12 cellular contexts compared by ENCODE assay signal in genomic region chr22:29994941-29995340, GRCh38.
DNase-seq lines count a peak whose midpoint lies in the region; ATAC-seq, FAIRE-seq and TF ChIP-seq lines count a peak whose summit lies in the region.
"Had no signal": no experiment of that assay in that cellular context is flagged by ENCODE, and none has a peak within 500 bp of the region (broad histone marks: within the 10 kb centered on the region; RNA-seq: fewer than 3 reads in every experiment).

No MANE protein-coding gene starts in this region.

- H3K9ac ChIP-seq in keratinocyte (ENCODE audit: control insufficient read depth, extremely low read depth, insufficient read depth, low read length) = peak overlapping the region; percentile 68
- H3K9ac ChIP-seq: BLaER1 had no signal

- CTCF ChIA-PET in activated naive CD4-positive, alpha-beta T cell treated with anti-CD3 and anti-CD28 coated beads, Interleukin-2, amount 10 ng/mL, durations not matched to agents 7 days and 5 days (lab: Charles Lee) = interaction anchor here (0.9 to 3.7 kb wide), 2 partner anchors 10 to 305 kb away, joined by 3 to 21 read pairs; no protein-coding TSS in a partner anchor
- CTCF ChIA-PET in activated naive CD4-positive, alpha-beta T cell treated with anti-CD3 and anti-CD28 coated beads for 36 hours (lab: Charles Lee) = interaction anchor here (3.4 kb wide), 1 partner anchor 10 kb away, joined by 22 read pairs; no protein-coding TSS in a partner anchor

- H4K20me1 ChIP-seq in keratinocyte (ENCODE audit: control insufficient read depth, extremely low read depth, insufficient read depth, low read length) = peaks cover 2% of the 10 kb centered on the region

- peak; percentile 61 for FAIRE-seq in keratinocyte (lab: Jason Lieb, UNC)
- FAIRE-seq: GM19239 had no signal

- no peak for TF ChIP-seq CTCF in keratinocyte (optimal IDR thresholded peaks at IDR 0.05 in 1 of 3, IDR thresholded peaks at IDR 0.05 in 1 of 3, conservative IDR thresholded peaks at IDR 0.05 in 1 of 3; ENCODE audit: extremely low read depth in 1 of 3, insufficient read depth in 2 of 3, low read length in 3 of 3)
- no peak for TF ChIP-seq CTCF in type B pancreatic cell (conservative IDR thresholded peaks at IDR 0.05)
- TF ChIP-seq CTCF in omental fat pad (IDR thresholded peaks at IDR 0.05) = no peak

- no peak overlapping the region for H3K4me3 Mint-ChIP-seq in activated naive CD4-positive, alpha-beta T cell treated with anti-CD3 and anti-CD28 coated beads, Interleukin-2, amount 10 ng/mL, durations not matched to agents 7 days and 5 days
- H3K4me3 Mint-ChIP-seq in activated naive CD4-positive, alpha-beta T cell treated with anti-CD3 and anti-CD28 coated beads for 36 hours = no peak overlapping the region
- H3K4me3 Mint-ChIP-seq in activated T-helper 17 cell treated with anti-CD3 and anti-CD28 coated beads, Interleukin-2, amount 50 U/mL, for 72 hours = no peak overlapping the region
- no peak overlapping the region for H3K4me3 Mint-ChIP-seq in type B pancreatic cell

- no peak overlapping the region for H2AFZ ChIP-seq in keratinocyte (ENCODE audit: control insufficient read depth, low read length)

- no peaks in the 10 kb centered on the region for H3K9me3 ChIP-seq in keratinocyte (ENCODE audit: control insufficient read depth, low read depth, low read length)
- H3K9me3 ChIP-seq: BLaER1 had no signal

- no peaks in the 10 kb centered on the region for H3K27me3 Mint-ChIP-seq in activated naive CD4-positive, alpha-beta T cell treated with anti-CD3 and anti-CD28 coated beads, Interleukin-2, amount 10 ng/mL, durations not matched to agents 7 days and 5 days
- no peaks in the 10 kb centered on the region for H3K27me3 Mint-ChIP-seq in activated naive CD4-positive, alpha-beta T cell treated with anti-CD3 and anti-CD28 coated beads for 36 hours (ENCODE audit: low read depth)
- no peaks in the 10 kb centered on the region for H3K27me3 Mint-ChIP-seq in activated T-helper 17 cell treated with anti-CD3 and anti-CD28 coated beads, Interleukin-2, amount 50 U/mL, for 72 hours
- H3K27me3 Mint-ChIP-seq in type B pancreatic cell = no peaks in the 10 kb centered on the region

- peaks cover 2 to 4% of the 10 kb centered on the region in 2 experiments for H3K36me3 ChIP-seq in keratinocyte (ENCODE audit: control insufficient read depth in 2 of 2, extremely low read depth in 1 of 2, insufficient read depth in 2 of 2, low read length in 2 of 2)

- H3K27ac ChIP-seq in keratinocyte (ENCODE audit: control insufficient read depth, insufficient read depth, low read length) = peak overlapping the region; percentile 92
- H3K27ac ChIP-seq: BLaER1 had no signal

- no peak for DNase-seq in activated naive CD4-positive, alpha-beta T cell treated with anti-CD3 and anti-CD28 coated beads, Interleukin-2, amount 10 ng/mL, durations not matched to agents 7 days and 5 days
- DNase-seq in activated naive CD4-positive, alpha-beta T cell treated with anti-CD3 and anti-CD28 coated beads for 36 hours = no peak
- DNase-seq in keratinocyte (ENCODE audit: low read depth, low spot score) = no peak
- DNase-seq in type B pancreatic cell (ENCODE audit: extremely low spot score, unreplicated experiment) = no peak
- no peak for DNase-seq in epidermal melanocyte (ENCODE audit: insufficient read length, low spot score)
- DNase-seq in omental fat pad (ENCODE audit: low spot score) = no peak
- DNase-seq: activated CD8-positive, alpha-beta memory T cell treated with anti-CD3 and anti-CD28 coated beads, Interleukin-2, amount 50 U/mL, for 4 hours; NCI-H748 treated with DMSO at 0.1 percent for 48 hours had no signal

- H3K4me2 ChIP-seq in keratinocyte (ENCODE audit: control insufficient read depth, extremely low read depth, insufficient read depth, low read depth, low read length) = peak overlapping the region; percentile 70
- H3K4me2 ChIP-seq: BLaER1 had no signal

- no peak overlapping the region for H3K4me3 ChIP-seq in keratinocyte (ENCODE audit: control insufficient read depth in 2 of 3, extremely low read depth in 1 of 3, insufficient read depth in 2 of 3, low read depth in 1 of 3, low read length in 3 of 3)
- H3K4me3 ChIP-seq: BLaER1 had no signal

- ATAC-seq in activated T-helper 17 cell treated with anti-CD3 and anti-CD28 coated beads, Interleukin-2, amount 50 U/mL, for 72 hours (replicated peaks) = no peak
- no peak for ATAC-seq in GM18502 (IDR thresholded peaks at IDR 0.05; ENCODE audit: poor library complexity, unreplicated experiment)
- ATAC-seq in omental fat pad (ENCODE audit: low FRiP score) = no peak

- H3K9me3 Mint-ChIP-seq in activated naive CD4-positive, alpha-beta T cell treated with anti-CD3 and anti-CD28 coated beads, Interleukin-2, amount 10 ng/mL, durations not matched to agents 7 days and 5 days = no peaks in the 10 kb centered on the region
- no peaks in the 10 kb centered on the region for H3K9me3 Mint-ChIP-seq in activated naive CD4-positive, alpha-beta T cell treated with anti-CD3 and anti-CD28 coated beads for 36 hours
- H3K9me3 Mint-ChIP-seq in activated T-helper 17 cell treated with anti-CD3 and anti-CD28 coated beads, Interleukin-2, amount 50 U/mL, for 72 hours = no peaks in the 10 kb centered on the region
- H3K9me3 Mint-ChIP-seq in type B pancreatic cell = no peaks in the 10 kb centered on the region

- H3K9me1 ChIP-seq in keratinocyte (ENCODE audit: control insufficient read depth, extremely low read depth, insufficient read depth, low read length) = no peaks in the 10 kb centered on the region

- dilution Hi-C loops in keratinocyte (cut with MboI; ENCODE audit: extremely low pct_ligation_motif_present, low sequenced_read_pairs) = no loop called here

- H3K4me1 ChIP-seq in keratinocyte (ENCODE audit: control insufficient read depth, extremely low read depth, insufficient read depth, low read length) = peaks cover 34% of the 10 kb centered on the region

- intact Hi-C loops in activated naive CD4-positive, alpha-beta T cell treated with anti-CD3 and anti-CD28 coated beads for 36 hours (cut with micrococcal nuclease) = no loop called here

- H3K79me2 ChIP-seq in keratinocyte (ENCODE audit: control insufficient read depth, insufficient read depth, low read length) = peaks cover 3% of the 10 kb centered on the region

- H3K4me1 Mint-ChIP-seq in activated naive CD4-positive, alpha-beta T cell treated with anti-CD3 and anti-CD28 coated beads, Interleukin-2, amount 10 ng/mL, durations not matched to agents 7 days and 5 days = peaks cover 3% of the 10 kb centered on the region
- peaks cover 14% of the 10 kb centered on the region for H3K4me1 Mint-ChIP-seq in activated naive CD4-positive, alpha-beta T cell treated with anti-CD3 and anti-CD28 coated beads for 36 hours (ENCODE audit: low read depth)
- peaks cover 9% of the 10 kb centered on the region for H3K4me1 Mint-ChIP-seq in activated T-helper 17 cell treated with anti-CD3 and anti-CD28 coated beads, Interleukin-2, amount 50 U/mL, for 72 hours
- peaks cover 32% of the 10 kb centered on the region for H3K4me1 Mint-ChIP-seq in type B pancreatic cell (ENCODE audit: unreplicated experiment)

- peaks cover 17% of the 10 kb centered on the region for H3K36me3 Mint-ChIP-seq in activated naive CD4-positive, alpha-beta T cell treated with anti-CD3 and anti-CD28 coated beads, Interleukin-2, amount 10 ng/mL, durations not matched to agents 7 days and 5 days
- H3K36me3 Mint-ChIP-seq in activated naive CD4-positive, alpha-beta T cell treated with anti-CD3 and anti-CD28 coated beads for 36 hours (ENCODE audit: low read depth) = peaks cover 5% of the 10 kb centered on the region
- peaks cover 46% of the 10 kb centered on the region for H3K36me3 Mint-ChIP-seq in activated T-helper 17 cell treated with anti-CD3 and anti-CD28 coated beads, Interleukin-2, amount 50 U/mL, for 72 hours (ENCODE audit: low read depth)
- H3K36me3 Mint-ChIP-seq in type B pancreatic cell = peaks cover 24% of the 10 kb centered on the region

- H3K27ac Mint-ChIP-seq in activated naive CD4-positive, alpha-beta T cell treated with anti-CD3 and anti-CD28 coated beads, Interleukin-2, amount 10 ng/mL, durations not matched to agents 7 days and 5 days = peak overlapping the region; percentile 64
- H3K27ac Mint-ChIP-seq in activated naive CD4-positive, alpha-beta T cell treated with anti-CD3 and anti-CD28 coated beads for 36 hours = no peak overlapping the region
- H3K27ac Mint-ChIP-seq in activated T-helper 17 cell treated with anti-CD3 and anti-CD28 coated beads, Interleukin-2, amount 50 U/mL, for 72 hours = peak overlapping the region; percentile 77
- peak overlapping the region; percentile 71 for H3K27ac Mint-ChIP-seq in type B pancreatic cell

- no peaks in the 10 kb centered on the region for H3K27me3 ChIP-seq in keratinocyte (ENCODE audit: control insufficient read depth, extremely low read depth, insufficient read depth, low read length)
- H3K27me3 ChIP-seq: BLaER1 had no signal
